17 cellular contexts compared by ENCODE assay signal in the genomic region with DNA sequence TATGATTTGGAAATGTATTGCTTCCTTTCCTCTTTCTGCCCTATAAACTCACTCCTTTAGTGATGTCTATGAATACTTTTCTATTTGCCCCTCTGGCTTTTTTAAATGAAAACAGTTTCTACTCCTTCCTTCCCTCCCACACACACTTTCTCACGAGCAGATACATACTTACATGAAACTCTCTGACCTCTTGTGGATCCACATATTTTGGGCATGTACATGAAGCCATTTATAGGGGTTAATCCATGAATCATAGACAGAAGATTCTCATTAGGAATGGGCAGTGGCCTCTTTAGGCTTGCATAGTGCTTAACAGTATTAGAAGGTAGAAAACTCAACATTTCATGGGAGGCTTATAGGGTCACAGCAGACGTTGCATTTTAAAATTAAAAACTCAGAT. TPM values are rescaled to one million over a fixed set of nuclear protein-coding genes. Genes with fewer than 3 reads are reported as not detected.
DNase-seq lines count a peak whose midpoint lies in the region; ATAC-seq and TF ChIP-seq lines count a peak whose summit lies in the region.
"Had no signal": no experiment of that assay in that cellular context is flagged by ENCODE, and none has a peak within 500 bp of the region (broad histone marks: within the 10 kb centered on the region; RNA-seq: fewer than 3 reads in every experiment).

No MANE protein-coding gene starts in this region.

- 70 to 78% (median 77%) methylated on average over 2 of the region's 2 CpGs for WGBS in heart left ventricle, 4 donors
- 47% methylated on average over 2 of the region's 2 CpGs for WGBS in right cardiac atrium

- POLR2A ChIA-PET in activated CD4-positive, alpha-beta T cell treated with anti-CD3 and anti-CD28 coated beads, Interleukin-2, amount 10 ng/mL, durations not matched to agents 7 days and 5 days (lab: Charles Lee) = no interaction called here
- POLR2A ChIA-PET in Caco-2 (lab: Charles Lee) = no interaction called here

- DNase-seq in heart left ventricle (no peak), right cardiac atrium (no peak), brain microvascular endothelial cell (peak; percentile 89), lower lobe of right lung (no peak), uterus (no peak), superior temporal gyrus (ENCODE audit: extremely low spot score) (no peak), Caco-2 (no peak)
- no peak for DNase-seq in activated CD4-positive, alpha-beta T cell treated with anti-CD3 and anti-CD28 coated beads, Interleukin-2, amount 10 ng/mL, durations not matched to agents 7 days and 5 days
- DNase-seq: 8988T; activated CD4-positive, CD25-positive, alpha-beta regulatory T cell treated with anti-CD3 and anti-CD28 coated beads, Interleukin-2, amount 50 U/mL, for 72 hours; activated T-cell treated with anti-CD3 and anti-CD28 coated beads, Interleukin-2, amount 50 U/mL, for 48 hours; effector CD8-positive, alpha-beta T cell; naive thymus-derived CD4-positive, alpha-beta T cell; NCI-H1092 treated with DMSO at 0.1 percent for 48 hours; sigmoid colon; substantia nigra; T-cell had no signal

- H3K36me3 Mint-ChIP-seq in activated CD4-positive, alpha-beta T cell treated with anti-CD3 and anti-CD28 coated beads, Interleukin-2, amount 10 ng/mL, durations not matched to agents 7 days and 5 days (ENCODE audit: low read depth) = no peaks in the 10 kb centered on the region
- peaks cover 12% of the 10 kb centered on the region for H3K36me3 Mint-ChIP-seq in Caco-2 (ENCODE audit: insufficient read depth, unreplicated experiment)
- H3K36me3 Mint-ChIP-seq: naive thymus-derived CD4-positive, alpha-beta T cell; T-cell had no signal

- no peaks in the 10 kb centered on the region for H3K9me3 Mint-ChIP-seq in activated CD4-positive, alpha-beta T cell treated with anti-CD3 and anti-CD28 coated beads, Interleukin-2, amount 10 ng/mL, durations not matched to agents 7 days and 5 days
- H3K9me3 Mint-ChIP-seq in Caco-2 (ENCODE audit: unreplicated experiment) = no peaks in the 10 kb centered on the region
- H3K9me3 Mint-ChIP-seq: naive thymus-derived CD4-positive, alpha-beta T cell; T-cell had no signal

- peaks cover 0 to 44% (median 23%) of the 10 kb centered on the region in 12 donors for H3K4me1 ChIP-seq in heart left ventricle
- H3K4me1 ChIP-seq in right cardiac atrium (ENCODE audit: control insufficient read depth, insufficient read depth, low read length) = peaks cover 6% of the 10 kb centered on the region
- H3K4me1 ChIP-seq in lower lobe of right lung = peaks cover 12% of the 10 kb centered on the region
- peaks cover 19 to 22% of the 10 kb centered on the region in 2 donors for H3K4me1 ChIP-seq in uterus
- peaks cover 11% of the 10 kb centered on the region; the same call in 1 of the 2 replicates for H3K4me1 ChIP-seq in Caco-2

- H3K36me3 ChIP-seq in heart left ventricle = no peaks in the 10 kb centered on the region
- H3K36me3 ChIP-seq in brain microvascular endothelial cell (replicated peaks) = no peaks in the 10 kb centered on the region
- H3K36me3 ChIP-seq in lower lobe of right lung = no peaks in the 10 kb centered on the region
- no peaks in the 10 kb centered on the region for H3K36me3 ChIP-seq in uterus
- no peaks in the 10 kb centered on the region for H3K36me3 ChIP-seq in Caco-2 (ENCODE audit: control insufficient read depth, insufficient read depth, low read length)
- H3K36me3 ChIP-seq: sigmoid colon had no signal

- intact Hi-C loops in heart left ventricle (cut with DNase I) (loop anchor here in 1 of 10 donors (5.0 kb wide), 1 partner anchor 89 kb away; a partner anchor contains a TSS), right cardiac atrium (cut with DNase I) (loop anchor here in 1 of 4 donors (5.0 kb wide), 1 partner anchor 89 kb away; a partner anchor contains a TSS), lower lobe of right lung (cut with DNase I) (no loop called here), uterus (cut with DNase I; ENCODE audit: low total_unique reads) (loop anchor here (5.0 kb wide), 1 partner anchor 89 kb away; a partner anchor contains a TSS), Caco-2 (cut with micrococcal nuclease; ENCODE audit: unreplicated experiment) (no loop called here)

- H3K27ac ChIP-seq in heart left ventricle (peak overlapping the region in 7 of 12 donors; percentile 23 to 79 (median 43)), right cardiac atrium (ENCODE audit: low read length) (no peak overlapping the region), brain microvascular endothelial cell (peak overlapping the region; percentile 82), lower lobe of right lung (peak overlapping the region; percentile 79), uterus (peak overlapping the region; percentile 11 to 85)

- no peak for TF ChIP-seq POLR2A in heart left ventricle (IDR thresholded peaks at IDR 0.05)
- no peak for TF ChIP-seq POLR2A in uterus (IDR thresholded peaks at IDR 0.05)

- BruUV-seq in Caco-2 (replicated peaks; lab: Mats Ljungman, UMichigan) = no TSS peak

- TF ChIP-seq CTCF in heart left ventricle (IDR thresholded peaks at IDR 0.05) (no peak), brain microvascular endothelial cell (IDR thresholded peaks at IDR 0.05; ENCODE audit: low read depth, low read length, missing control alignments) (no peak), lower lobe of right lung (IDR thresholded peaks at IDR 0.05) (no peak), uterus (IDR thresholded peaks at IDR 0.05) (no peak), Caco-2 (IDR thresholded peaks at IDR 0.05; ENCODE audit: insufficient read depth in 1 of 2, low read depth in 1 of 2, low read length in 1 of 2, severe bottlenecking in 1 of 2, unreplicated experiment in 1 of 2) (no peak)

- no peak overlapping the region for H3K4me3 Mint-ChIP-seq in activated CD4-positive, alpha-beta T cell treated with anti-CD3 and anti-CD28 coated beads, Interleukin-2, amount 10 ng/mL, durations not matched to agents 7 days and 5 days
- H3K4me3 Mint-ChIP-seq in Caco-2 (ENCODE audit: unreplicated experiment) = no peak overlapping the region
- H3K4me3 Mint-ChIP-seq: naive thymus-derived CD4-positive, alpha-beta T cell; T-cell had no signal

- in situ Hi-C loops in brain microvascular endothelial cell (cut with HindIII; ENCODE audit: low pct_ligation_motif_present, low sequenced_read_pairs) = no loop called here

- H3K4me3 ChIP-seq in heart left ventricle (no peak overlapping the region), right cardiac atrium (ENCODE audit: low read length) (no peak overlapping the region), brain microvascular endothelial cell (ENCODE audit: low read depth, low read length) (no peak overlapping the region), lower lobe of right lung (no peak overlapping the region), uterus (no peak overlapping the region), Caco-2 (ENCODE audit: low read depth, low read length) (no peak overlapping the region)
- H3K4me3 ChIP-seq: sigmoid colon had no signal

- H3K27ac Mint-ChIP-seq in activated CD4-positive, alpha-beta T cell treated with anti-CD3 and anti-CD28 coated beads, Interleukin-2, amount 10 ng/mL, durations not matched to agents 7 days and 5 days = no peak overlapping the region
- H3K27ac Mint-ChIP-seq in Caco-2 (ENCODE audit: unreplicated experiment) = no peak overlapping the region
- H3K27ac Mint-ChIP-seq: naive thymus-derived CD4-positive, alpha-beta T cell; T-cell had no signal

- H3K9me3 ChIP-seq in heart left ventricle (no peaks in the 10 kb centered on the region), right cardiac atrium (ENCODE audit: control insufficient read depth, low read length) (no peaks in the 10 kb centered on the region), lower lobe of right lung (no peaks in the 10 kb centered on the region), uterus (no peaks in the 10 kb centered on the region), Caco-2 (no peaks in the 10 kb centered on the region)
- H3K9me3 ChIP-seq: sigmoid colon had no signal

- H3K27me3 Mint-ChIP-seq in activated CD4-positive, alpha-beta T cell treated with anti-CD3 and anti-CD28 coated beads, Interleukin-2, amount 10 ng/mL, durations not matched to agents 7 days and 5 days = peaks cover 18% of the 10 kb centered on the region
- H3K27me3 Mint-ChIP-seq in Caco-2 (ENCODE audit: insufficient read depth, unreplicated experiment) = no peaks in the 10 kb centered on the region

- CTCF ChIA-PET in activated CD4-positive, alpha-beta T cell treated with anti-CD3 and anti-CD28 coated beads, Interleukin-2, amount 10 ng/mL, durations not matched to agents 7 days and 5 days (lab: Charles Lee) = interaction anchor here (1.4 kb wide), 1 partner anchor 73 kb away, joined by 3 read pairs; no protein-coding TSS in a partner anchor
- CTCF ChIA-PET in Caco-2 (lab: Charles Lee) = no interaction called here

- no peaks in the 10 kb centered on the region for H3K4me1 Mint-ChIP-seq in activated CD4-positive, alpha-beta T cell treated with anti-CD3 and anti-CD28 coated beads, Interleukin-2, amount 10 ng/mL, durations not matched to agents 7 days and 5 days
- H3K4me1 Mint-ChIP-seq in Caco-2 (ENCODE audit: low read depth, unreplicated experiment) = peaks cover 19% of the 10 kb centered on the region
- H3K4me1 Mint-ChIP-seq: naive thymus-derived CD4-positive, alpha-beta T cell; T-cell had no signal

- ATAC-seq in heart left ventricle = no peak
- ATAC-seq in right cardiac atrium = no peak
- no peak for ATAC-seq in lower lobe of right lung
- ATAC-seq: naive thymus-derived CD4-positive, alpha-beta T cell; T-cell had no signal

- H3K27me3 ChIP-seq in heart left ventricle = no peaks in the 10 kb centered on the region
- H3K27me3 ChIP-seq in right cardiac atrium (ENCODE audit: control insufficient read depth, insufficient read depth) = no peaks in the 10 kb centered on the region
- H3K27me3 ChIP-seq in brain microvascular endothelial cell (replicated peaks) = no peaks in the 10 kb centered on the region
- no peaks in the 10 kb centered on the region for H3K27me3 ChIP-seq in lower lobe of right lung (ENCODE audit: low read depth)
- no peaks in the 10 kb centered on the region for H3K27me3 ChIP-seq in uterus
- H3K27me3 ChIP-seq in Caco-2 (replicated peaks; ENCODE audit: control insufficient read depth, insufficient read depth, low read length) = no peaks in the 10 kb centered on the region
- H3K27me3 ChIP-seq: sigmoid colon had no signal

RNA-seq across cellular contexts. Expression of a gene that starts 24.8 kb away (rescaled TPM):
- 100 to 1,000 TPM in 1 of 9 donors, 10 to 100 TPM in 8; 53.4 to 109 (median 81.3) TPM for total RNA-seq in heart left ventricle
- polyA plus RNA-seq in heart left ventricle = 10 to 100 TPM; 49.0 to 93.5 TPM
- total RNA-seq in right cardiac atrium = 10 to 100 TPM; 75.6 to 95.8 (median 81.3) TPM
- polyA plus RNA-seq in right cardiac atrium = 87.7 TPM
- 53.1 TPM for total RNA-seq in lower lobe of right lung
- 10 to 100 TPM; 17.6 to 64.8 (median 51.7) TPM for total RNA-seq in uterus
- total RNA-seq in activated CD4-positive, alpha-beta T cell treated with anti-CD3 and anti-CD28 coated beads, Interleukin-2, amount 10 ng/mL, durations not matched to agents 7 days and 5 days = 10 to 100 TPM; 33.5 to 36.5 TPM
- total RNA-seq in Caco-2 (2022) = 47.6 and 57.0 TPM in 2 replicates

RNA-seq across cellular contexts. Expression of a gene that starts 24.9 kb away (rescaled TPM):
- total RNA-seq in heart left ventricle = 10 to 100 TPM; 19.1 to 35.3 (median 30.3) TPM
- 10 to 100 TPM; 27.0 to 27.2 TPM for polyA plus RNA-seq in heart left ventricle
- total RNA-seq in right cardiac atrium = 10 to 100 TPM; 31.3 to 41.6 (median 39.4) TPM
- 34.6 TPM for polyA plus RNA-seq in right cardiac atrium
- total RNA-seq in lower lobe of right lung = 20.6 TPM
- 10 to 100 TPM in 3 of 4 donors, 1 to 10 TPM in 1; 5.9 to 25.5 (median 16.5) TPM for total RNA-seq in uterus
- total RNA-seq in activated CD4-positive, alpha-beta T cell treated with anti-CD3 and anti-CD28 coated beads, Interleukin-2, amount 10 ng/mL, durations not matched to agents 7 days and 5 days = 10 to 100 TPM; 25.4 to 26.6 TPM
- 21.3 and 21.9 TPM in 2 replicates for total RNA-seq in Caco-2 (2022)
